Comparison of ENCODE assay signal across 9 cellular contexts in genomic region chr19:18046066-18046718, GRCh38.
A peak's percentile ranks its signal among the peaks of the same experiment; 100 is the strongest.
DNase-seq lines count a peak whose midpoint lies in the region; ATAC-seq and TF ChIP-seq lines count a peak whose summit lies in the region.
"Had no signal": no experiment of that assay in that cellular context is flagged by ENCODE, and none has a peak within 500 bp of the region (broad histone marks: within the 10 kb centered on the region; RNA-seq: fewer than 3 reads in every experiment).

No MANE protein-coding gene starts in this region.

- H3K4me3 Mint-ChIP-seq in activated naive CD8-positive, alpha-beta T cell treated with anti-CD3 and anti-CD28 coated beads, Interleukin-2, amount 50 U/mL, for 24 hours: no peak overlapping the region
- H3K4me3 Mint-ChIP-seq in memory B cell: no peak overlapping the region

- H2AFZ ChIP-seq in ACC112 (ENCODE audit: low read length, unreplicated experiment): no peak overlapping the region

- peaks cover 17% of the 10 kb centered on the region for H3K4me1 ChIP-seq in ACC112 (ENCODE audit: control insufficient read depth, insufficient read depth, low read length, unreplicated experiment)

- TF ChIP-seq CTCF in HFF-Myc (IDR thresholded peaks at IDR 0.05; ENCODE audit: low read depth, low read length, missing control alignments): no peak

- H3K36me3 Mint-ChIP-seq in activated naive CD8-positive, alpha-beta T cell treated with anti-CD3 and anti-CD28 coated beads, Interleukin-2, amount 50 U/mL, for 24 hours (ENCODE audit: low read depth): no peaks in the 10 kb centered on the region
- no peaks in the 10 kb centered on the region for H3K36me3 Mint-ChIP-seq in memory B cell

- peak overlapping the region; percentile 86 for H3K27ac Mint-ChIP-seq in activated naive CD8-positive, alpha-beta T cell treated with anti-CD3 and anti-CD28 coated beads, Interleukin-2, amount 50 U/mL, for 24 hours
- peak overlapping the region; percentile 89 for H3K27ac Mint-ChIP-seq in memory B cell

- no peaks in the 10 kb centered on the region for H3K27me3 ChIP-seq in ACC112 (ENCODE audit: insufficient read depth, low read length)
- H3K27me3 ChIP-seq: cardiac muscle cell had no signal

- H3K4me3 ChIP-seq in ACC112 (ENCODE audit: low read depth, low read length) (no peak overlapping the region), HFF-Myc (replicated peaks; ENCODE audit: low read depth, low read length) (no peak overlapping the region)
- H3K4me3 ChIP-seq: cardiac muscle cell had no signal

- no peak for ATAC-seq in activated naive CD8-positive, alpha-beta T cell treated with anti-CD3 and anti-CD28 coated beads, Interleukin-2, amount 50 U/mL, for 24 hours
- ATAC-seq in memory B cell (ENCODE audit: low read depth) (no peak), GM21529 (IDR thresholded peaks at IDR 0.05; ENCODE audit: unreplicated experiment) (no peak), HG02981 (IDR thresholded peaks at IDR 0.05; ENCODE audit: unreplicated experiment) (no peak), GM19467 (IDR thresholded peaks at IDR 0.05; ENCODE audit: unreplicated experiment) (no peak)

- H3K79me2 ChIP-seq in ACC112 (ENCODE audit: control insufficient read depth, insufficient read depth, low read length, unreplicated experiment): no peaks in the 10 kb centered on the region

- peak; percentile 78 for DNase-seq in HFF-Myc (ENCODE audit: extremely low read depth, low read depth)
- DNase-seq in activated naive CD8-positive, alpha-beta T cell treated with anti-CD3 and anti-CD28 coated beads, Interleukin-2, amount 50 U/mL, for 24 hours: peak; percentile 33
- DNase-seq in memory B cell (ENCODE audit: low spot score in 2 of 2): no peak
- no peak for DNase-seq in inferior parietal cortex (ENCODE audit: extremely low spot score)

- H3K27me3 Mint-ChIP-seq in activated naive CD8-positive, alpha-beta T cell treated with anti-CD3 and anti-CD28 coated beads, Interleukin-2, amount 50 U/mL, for 24 hours: peaks cover 14% of the 10 kb centered on the region
- no peaks in the 10 kb centered on the region for H3K27me3 Mint-ChIP-seq in memory B cell

- no peaks in the 10 kb centered on the region for H3K36me3 ChIP-seq in ACC112 (ENCODE audit: insufficient read depth, low read length)
- H3K36me3 ChIP-seq: cardiac muscle cell had no signal

- peak overlapping the region; percentile 39 for H3K27ac ChIP-seq in ACC112 (ENCODE audit: low read depth, low read length)
- H3K27ac ChIP-seq: cardiac muscle cell had no signal

- H3K9me3 Mint-ChIP-seq in activated naive CD8-positive, alpha-beta T cell treated with anti-CD3 and anti-CD28 coated beads, Interleukin-2, amount 50 U/mL, for 24 hours: no peaks in the 10 kb centered on the region
- H3K9me3 Mint-ChIP-seq in memory B cell: no peaks in the 10 kb centered on the region

- H3K4me1 Mint-ChIP-seq in activated naive CD8-positive, alpha-beta T cell treated with anti-CD3 and anti-CD28 coated beads, Interleukin-2, amount 50 U/mL, for 24 hours: peaks cover 54% of the 10 kb centered on the region
- peaks cover 39% of the 10 kb centered on the region for H3K4me1 Mint-ChIP-seq in memory B cell

Comparison
In these comparisons a context has a peak if more than half of its experiments do, and no peak if none do; other contexts are left out.
1. DNase-seq: peak in HFF-Myc (single experiment) and activated naive CD8-positive, alpha-beta T cell treated with anti-CD3 and anti-CD28 coated beads, Interleukin-2, amount 50 U/mL, for 24 hours (single experiment); none in memory B cell (0 of 2) and inferior parietal cortex (single experiment).